8 cellular contexts compared by ENCODE assay signal in genomic region chr16:81238296-81239011, GRCh38. TPM values are rescaled to one million over a fixed set of nuclear protein-coding genes. Genes with fewer than 3 reads are reported as not detected.
DNase-seq lines count a peak whose midpoint lies in the region; TF ChIP-seq lines count a peak whose summit lies in the region.

Gene BCO1 (plus strand): TSS chr16:81238689. CDS start chr16:81238909, 220 bp downstream.

- CTCF ChIA-PET in activated CD4-positive, alpha-beta memory T cell treated with anti-CD3 and anti-CD28 coated beads, Interleukin-2, amount 10 ng/mL, durations not matched to agents 7 days and 5 days (lab: Charles Lee): interaction anchor here (0.5 to 1.4 kb wide), 2 partner anchors 22 to 33 kb away, joined by 3 to 5 read pairs; no protein-coding TSS in a partner anchor
- CTCF ChIA-PET in activated CD4-positive, alpha-beta T cell treated with anti-CD3 and anti-CD28 coated beads, Interleukin-2, amount 10 ng/mL, durations not matched to agents 7 days and 5 days (lab: Charles Lee): no interaction called here

- DNase-seq in NCI-H146 (lab: John Stamatoyannopoulos, UW) (peak; percentile 88), chondrocyte (ENCODE audit: low spot score) (no peak), medulla oblongata (ENCODE audit: extremely low spot score) (peak; percentile 26), GM19238 (ENCODE audit: insufficient read length, low spot score) (no peak), NOMO-1 treated with dmso at 0.1 percent for 144 hours (lab: John Stamatoyannopoulos, UW; ENCODE audit: unreplicated experiment) (no peak)
- DNase-seq in activated CD4-positive, alpha-beta memory T cell treated with anti-CD3 and anti-CD28 coated beads, Interleukin-2, amount 10 ng/mL, durations not matched to agents 7 days and 5 days: no peak
- no peak for DNase-seq in activated CD4-positive, alpha-beta T cell treated with anti-CD3 and anti-CD28 coated beads, Interleukin-2, amount 10 ng/mL, durations not matched to agents 7 days and 5 days

- peaks cover 8% of the 10 kb centered on the region for H3K4me1 Mint-ChIP-seq in chondrocyte (ENCODE audit: low read depth)
- peaks cover 4% of the 10 kb centered on the region for H3K4me1 Mint-ChIP-seq in activated CD4-positive, alpha-beta memory T cell treated with anti-CD3 and anti-CD28 coated beads, Interleukin-2, amount 10 ng/mL, durations not matched to agents 7 days and 5 days
- H3K4me1 Mint-ChIP-seq in activated CD4-positive, alpha-beta T cell treated with anti-CD3 and anti-CD28 coated beads, Interleukin-2, amount 10 ng/mL, durations not matched to agents 7 days and 5 days: peaks cover 2% of the 10 kb centered on the region

- in situ Hi-C loops in GM18951 (cut with MboI; ENCODE audit: low sequenced_read_pairs, unreplicated experiment): no loop called here

- no peak for TF ChIP-seq CTCF in chondrocyte (IDR thresholded peaks at IDR 0.05)

- peak within 1 kb of the TSS; percentile 59 for H3K4me3 Mint-ChIP-seq in chondrocyte (ENCODE audit: unreplicated experiment)
- no peak within 1 kb of the TSS for H3K4me3 Mint-ChIP-seq in activated CD4-positive, alpha-beta memory T cell treated with anti-CD3 and anti-CD28 coated beads, Interleukin-2, amount 10 ng/mL, durations not matched to agents 7 days and 5 days
- H3K4me3 Mint-ChIP-seq in activated CD4-positive, alpha-beta T cell treated with anti-CD3 and anti-CD28 coated beads, Interleukin-2, amount 10 ng/mL, durations not matched to agents 7 days and 5 days: no peak within 1 kb of the TSS

- no peaks in the 10 kb centered on the region for H3K9me3 Mint-ChIP-seq in chondrocyte (ENCODE audit: low read depth)
- H3K9me3 Mint-ChIP-seq in activated CD4-positive, alpha-beta memory T cell treated with anti-CD3 and anti-CD28 coated beads, Interleukin-2, amount 10 ng/mL, durations not matched to agents 7 days and 5 days: no peaks in the 10 kb centered on the region
- H3K9me3 Mint-ChIP-seq in activated CD4-positive, alpha-beta T cell treated with anti-CD3 and anti-CD28 coated beads, Interleukin-2, amount 10 ng/mL, durations not matched to agents 7 days and 5 days: no peaks in the 10 kb centered on the region

- POLR2A ChIA-PET in activated CD4-positive, alpha-beta memory T cell treated with anti-CD3 and anti-CD28 coated beads, Interleukin-2, amount 10 ng/mL, durations not matched to agents 7 days and 5 days (lab: Charles Lee): no interaction called here
- POLR2A ChIA-PET in activated CD4-positive, alpha-beta T cell treated with anti-CD3 and anti-CD28 coated beads, Interleukin-2, amount 10 ng/mL, durations not matched to agents 7 days and 5 days (lab: Charles Lee): no interaction called here

- H3K27ac Mint-ChIP-seq in chondrocyte (ENCODE audit: unreplicated experiment): peak within 1 kb of the TSS; percentile 27
- H3K27ac Mint-ChIP-seq in activated CD4-positive, alpha-beta memory T cell treated with anti-CD3 and anti-CD28 coated beads, Interleukin-2, amount 10 ng/mL, durations not matched to agents 7 days and 5 days: no peak within 1 kb of the TSS
- H3K27ac Mint-ChIP-seq in activated CD4-positive, alpha-beta T cell treated with anti-CD3 and anti-CD28 coated beads, Interleukin-2, amount 10 ng/mL, durations not matched to agents 7 days and 5 days: no peak within 1 kb of the TSS

- TF ChIP-seq POLR2A in GM18951 (IDR thresholded peaks at IDR 0.05; ENCODE audit: extremely low read depth, insufficient read depth, insufficient read length): peak; percentile 22

- no peaks in the 10 kb centered on the region for H3K36me3 Mint-ChIP-seq in chondrocyte (ENCODE audit: low read depth)
- no peaks in the 10 kb centered on the region for H3K36me3 Mint-ChIP-seq in activated CD4-positive, alpha-beta memory T cell treated with anti-CD3 and anti-CD28 coated beads, Interleukin-2, amount 10 ng/mL, durations not matched to agents 7 days and 5 days (ENCODE audit: low read depth)
- no peaks in the 10 kb centered on the region for H3K36me3 Mint-ChIP-seq in activated CD4-positive, alpha-beta T cell treated with anti-CD3 and anti-CD28 coated beads, Interleukin-2, amount 10 ng/mL, durations not matched to agents 7 days and 5 days (ENCODE audit: low read depth)

- peaks cover 2% of the 10 kb centered on the region for H3K27me3 Mint-ChIP-seq in chondrocyte (ENCODE audit: low read depth)
- H3K27me3 Mint-ChIP-seq in activated CD4-positive, alpha-beta memory T cell treated with anti-CD3 and anti-CD28 coated beads, Interleukin-2, amount 10 ng/mL, durations not matched to agents 7 days and 5 days: no peaks in the 10 kb centered on the region
- no peaks in the 10 kb centered on the region for H3K27me3 Mint-ChIP-seq in activated CD4-positive, alpha-beta T cell treated with anti-CD3 and anti-CD28 coated beads, Interleukin-2, amount 10 ng/mL, durations not matched to agents 7 days and 5 days

RNA-seq across cellular contexts. Expression of gene BCO1, which starts in this region (rescaled TPM):
- not detected in 3 replicates for total RNA-seq in chondrocyte
- total RNA-seq in activated CD4-positive, alpha-beta memory T cell treated with anti-CD3 and anti-CD28 coated beads, Interleukin-2, amount 10 ng/mL, durations not matched to agents 7 days and 5 days: not detected
- total RNA-seq in activated CD4-positive, alpha-beta T cell treated with anti-CD3 and anti-CD28 coated beads, Interleukin-2, amount 10 ng/mL, durations not matched to agents 7 days and 5 days: not detected

Comparison
In these comparisons a context has a peak if more than half of its experiments do, and no peak if none do; other contexts are left out.
1. DNase-seq: peak in NCI-H146 (single experiment) and medulla oblongata (single experiment); none in chondrocyte (single experiment), activated CD4-positive, alpha-beta memory T cell treated with anti-CD3 and anti-CD28 coated beads, Interleukin-2, amount 10 ng/mL, durations not matched to agents 7 days and 5 days (single experiment), GM19238 (single experiment), activated CD4-positive, alpha-beta T cell treated with anti-CD3 and anti-CD28 coated beads, Interleukin-2, amount 10 ng/mL, durations not matched to agents 7 days and 5 days (single experiment) and NOMO-1 treated with dmso at 0.1 percent for 144 hours (single experiment).